8 cellular contexts compared by ENCODE assay signal in the genomic region with DNA sequence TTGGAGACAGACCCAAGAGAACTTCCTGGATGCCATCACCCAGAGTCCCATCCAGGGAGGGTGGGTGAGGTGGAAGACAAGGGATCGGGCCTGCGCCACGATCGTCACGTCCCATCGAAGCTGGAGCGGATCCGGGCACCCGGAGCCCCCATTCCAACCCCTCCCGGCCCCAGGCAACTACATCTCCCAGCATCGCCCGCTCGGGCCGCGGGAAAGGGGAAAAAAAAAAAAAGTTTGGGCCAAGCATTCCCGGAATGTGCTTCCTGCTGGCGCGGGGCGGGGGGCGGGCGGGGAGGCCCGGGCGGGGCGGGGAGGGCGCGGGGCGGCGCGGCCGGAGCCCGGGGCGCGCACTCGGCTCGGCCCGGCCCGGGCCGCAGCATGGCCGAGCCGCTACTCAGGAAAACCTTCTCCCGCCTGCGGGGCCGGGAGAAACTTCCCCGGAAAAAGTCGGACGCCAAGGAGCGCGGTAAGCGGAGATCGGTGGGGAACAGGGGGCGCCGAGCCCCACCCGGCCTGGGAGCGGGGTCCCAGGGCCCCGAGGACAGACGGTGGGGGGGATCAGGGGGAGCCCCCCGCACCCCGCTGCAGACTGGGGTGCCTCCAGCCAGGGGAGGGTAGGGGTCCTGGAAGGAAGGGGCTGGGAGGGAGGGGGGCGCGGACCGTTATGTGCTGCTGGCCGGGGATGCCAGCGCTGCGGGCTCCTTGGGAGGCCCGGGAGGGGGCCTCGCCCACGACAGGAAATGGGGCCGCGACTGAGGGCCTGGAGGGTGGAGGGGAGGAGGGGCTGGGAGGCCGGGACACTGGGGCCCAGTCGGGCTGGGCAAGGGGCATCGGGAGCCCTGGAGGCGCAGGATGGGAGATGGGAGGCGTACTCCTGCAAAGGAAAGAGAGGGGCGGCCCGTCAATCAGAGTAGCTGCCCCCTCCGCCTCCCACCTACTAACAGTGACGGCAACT. TPM values are rescaled to one million over a fixed set of nuclear protein-coding genes. Genes with fewer than 3 reads are reported as not detected.
DNase-seq lines count a peak whose midpoint lies in the region; ATAC-seq and TF ChIP-seq lines count a peak whose summit lies in the region.

A gene with protein sequence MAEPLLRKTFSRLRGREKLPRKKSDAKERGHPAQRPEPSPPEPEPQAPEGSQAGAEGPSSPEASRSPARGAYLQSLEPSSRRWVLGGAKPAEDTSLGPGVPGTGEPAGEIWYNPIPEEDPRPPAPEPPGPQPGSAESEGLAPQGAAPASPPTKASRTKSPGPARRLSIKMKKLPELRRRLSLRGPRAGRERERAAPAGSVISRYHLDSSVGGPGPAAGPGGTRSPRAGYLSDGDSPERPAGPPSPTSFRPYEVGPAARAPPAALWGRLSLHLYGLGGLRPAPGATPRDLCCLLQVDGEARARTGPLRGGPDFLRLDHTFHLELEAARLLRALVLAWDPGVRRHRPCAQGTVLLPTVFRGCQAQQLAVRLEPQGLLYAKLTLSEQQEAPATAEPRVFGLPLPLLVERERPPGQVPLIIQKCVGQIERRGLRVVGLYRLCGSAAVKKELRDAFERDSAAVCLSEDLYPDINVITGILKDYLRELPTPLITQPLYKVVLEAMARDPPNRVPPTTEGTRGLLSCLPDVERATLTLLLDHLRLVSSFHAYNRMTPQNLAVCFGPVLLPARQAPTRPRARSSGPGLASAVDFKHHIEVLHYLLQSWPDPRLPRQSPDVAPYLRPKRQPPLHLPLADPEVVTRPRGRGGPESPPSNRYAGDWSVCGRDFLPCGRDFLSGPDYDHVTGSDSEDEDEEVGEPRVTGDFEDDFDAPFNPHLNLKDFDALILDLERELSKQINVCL (plus strand): TSS at position 346 of the 955 bp plus-strand sequence. CDS start 33 bp downstream, at position 379.

- ATAC-seq in HG02852 (IDR thresholded peaks at IDR 0.05; ENCODE audit: unreplicated experiment) (no peak), GM21381 (IDR thresholded peaks at IDR 0.05; ENCODE audit: unreplicated experiment) (no peak), HG02588 (IDR thresholded peaks at IDR 0.05; ENCODE audit: unreplicated experiment) (no peak)

- TF ChIP-seq CTCF in HFF-Myc (IDR thresholded peaks at IDR 0.05; ENCODE audit: low read depth, low read length, missing control alignments) (no peak), glutamatergic neuron (IDR thresholded peaks at IDR 0.05; ENCODE audit: partially characterized antibody, unreplicated experiment) (no peak), osteocyte (IDR thresholded peaks at IDR 0.05) (no peak)

- H3K9me3 Mint-ChIP-seq in activated T-helper 2 cell treated with anti-CD3 and anti-CD28 coated beads, Interferon-gamma antibody, Interleukin-2, Interleukin-4, amounts not matched to agents 10 μg/mL and 5 μg/mL and 100 μg/mL, durations not matched to agents 14 hours and 24 hours and 36 hours: peaks cover 20% of the 10 kb centered on the region
- H3K9me3 Mint-ChIP-seq in glutamatergic neuron (ENCODE audit: unreplicated experiment) (peaks cover 7% of the 10 kb centered on the region), osteocyte (ENCODE audit: unreplicated experiment) (peaks cover 10% of the 10 kb centered on the region)

- peak within 1 kb of the TSS; percentile 70 for H3K4me3 ChIP-seq in HFF-Myc (replicated peaks; ENCODE audit: low read depth, low read length)

- H3K4me3 Mint-ChIP-seq in activated T-helper 2 cell treated with anti-CD3 and anti-CD28 coated beads, Interferon-gamma antibody, Interleukin-2, Interleukin-4, amounts not matched to agents 10 μg/mL and 5 μg/mL and 100 μg/mL, durations not matched to agents 14 hours and 24 hours and 36 hours (ENCODE audit: low read depth): peak within 1 kb of the TSS; percentile 80
- H3K4me3 Mint-ChIP-seq in glutamatergic neuron (ENCODE audit: unreplicated experiment) (peak within 1 kb of the TSS; percentile 84), osteocyte (ENCODE audit: unreplicated experiment) (peak within 1 kb of the TSS; percentile 88)

- peaks cover 7% of the 10 kb centered on the region for H3K4me1 Mint-ChIP-seq in activated T-helper 2 cell treated with anti-CD3 and anti-CD28 coated beads, Interferon-gamma antibody, Interleukin-2, Interleukin-4, amounts not matched to agents 10 μg/mL and 5 μg/mL and 100 μg/mL, durations not matched to agents 14 hours and 24 hours and 36 hours (ENCODE audit: low read depth)
- H3K4me1 Mint-ChIP-seq in glutamatergic neuron (ENCODE audit: low read depth, unreplicated experiment): no peaks in the 10 kb centered on the region
- peaks cover 15% of the 10 kb centered on the region for H3K4me1 Mint-ChIP-seq in osteocyte (ENCODE audit: unreplicated experiment)

- H3K27me3 Mint-ChIP-seq in activated T-helper 2 cell treated with anti-CD3 and anti-CD28 coated beads, Interferon-gamma antibody, Interleukin-2, Interleukin-4, amounts not matched to agents 10 μg/mL and 5 μg/mL and 100 μg/mL, durations not matched to agents 14 hours and 24 hours and 36 hours (ENCODE audit: low read depth): peaks cover 17% of the 10 kb centered on the region
- H3K27me3 Mint-ChIP-seq in glutamatergic neuron (ENCODE audit: unreplicated experiment): peaks cover 2% of the 10 kb centered on the region
- no peaks in the 10 kb centered on the region for H3K27me3 Mint-ChIP-seq in osteocyte (ENCODE audit: unreplicated experiment)

- H3K27ac Mint-ChIP-seq in activated T-helper 2 cell treated with anti-CD3 and anti-CD28 coated beads, Interferon-gamma antibody, Interleukin-2, Interleukin-4, amounts not matched to agents 10 μg/mL and 5 μg/mL and 100 μg/mL, durations not matched to agents 14 hours and 24 hours and 36 hours: peak within 1 kb of the TSS; percentile 68
- H3K27ac Mint-ChIP-seq in glutamatergic neuron (ENCODE audit: unreplicated experiment): no peak within 1 kb of the TSS
- H3K27ac Mint-ChIP-seq in osteocyte (ENCODE audit: unreplicated experiment): peak within 1 kb of the TSS; percentile 94

- no peaks in the 10 kb centered on the region for H3K36me3 Mint-ChIP-seq in activated T-helper 2 cell treated with anti-CD3 and anti-CD28 coated beads, Interferon-gamma antibody, Interleukin-2, Interleukin-4, amounts not matched to agents 10 μg/mL and 5 μg/mL and 100 μg/mL, durations not matched to agents 14 hours and 24 hours and 36 hours (ENCODE audit: low read depth)
- H3K36me3 Mint-ChIP-seq in glutamatergic neuron (ENCODE audit: unreplicated experiment) (peaks cover 3% of the 10 kb centered on the region), osteocyte (ENCODE audit: unreplicated experiment) (peaks cover 8% of the 10 kb centered on the region)

- intact Hi-C loops in activated T-helper 2 cell treated with anti-CD3 and anti-CD28 coated beads, Interferon-gamma antibody, Interleukin-2, Interleukin-4, amounts not matched to agents 10 μg/mL and 5 μg/mL and 100 μg/mL, durations not matched to agents 14 hours and 24 hours and 36 hours (cut with micrococcal nuclease): loop anchor here (2.0 kb wide), 1 partner anchor 17 kb away; a partner anchor contains a TSS

- DNase-seq in HFF-Myc (ENCODE audit: extremely low read depth, low read depth): no peak
- no peak for DNase-seq in activated T-helper 2 cell treated with anti-CD3 and anti-CD28 coated beads, Interferon-gamma antibody, Interleukin-2, Interleukin-4, amounts not matched to agents 10 μg/mL and 5 μg/mL and 100 μg/mL, durations not matched to agents 14 hours and 24 hours and 36 hours (ENCODE audit: low spot score)
- DNase-seq in glutamatergic neuron: peak; percentile 27
- DNase-seq in osteocyte (ENCODE audit: extremely low spot score, unreplicated experiment): no peak
- no peak for DNase-seq in HPDE6-E6E7 (ENCODE audit: extremely low spot score)

RNA-seq across cellular contexts. Expression of the gene that starts here (rescaled TPM):
- total RNA-seq in activated T-helper 2 cell treated with anti-CD3 and anti-CD28 coated beads, Interferon-gamma antibody, Interleukin-2, Interleukin-4, amounts not matched to agents 10 μg/mL and 5 μg/mL and 100 μg/mL, durations not matched to agents 14 hours and 24 hours and 36 hours: 1.9 and 2.5 TPM in 2 replicates
- total RNA-seq in glutamatergic neuron (ENCODE audit: unreplicated experiment) (0.71 TPM), osteocyte (64.4 and 74.6 TPM in 2 replicates)

Comparison
In these comparisons a context has a peak if more than half of its experiments do, and no peak if none do; other contexts are left out.
1. RNA of the gene that starts here (total RNA-seq): 64.4 to 74.6 TPM in osteocyte; 1.9 to 2.5 TPM in activated T-helper 2 cell treated with anti-CD3 and anti-CD28 coated beads, Interferon-gamma antibody, Interleukin-2, Interleukin-4, amounts not matched to agents 10 μg/mL and 5 μg/mL and 100 μg/mL, durations not matched to agents 14 hours and 24 hours and 36 hours and 0.71 TPM in glutamatergic neuron (single experiment); every median in the first group is over 10 times any median in the second.
2. Peak in DNase-seq in glutamatergic neuron; RNA of the gene not detected or under 1 TPM.
3. Peak in every context shown above with its lines, with median percentiles within 50 percentile points of each other: H3K4me3 Mint-ChIP-seq.